Comparison of ENCODE assay signal across 36 cellular contexts in the genomic region with DNA sequence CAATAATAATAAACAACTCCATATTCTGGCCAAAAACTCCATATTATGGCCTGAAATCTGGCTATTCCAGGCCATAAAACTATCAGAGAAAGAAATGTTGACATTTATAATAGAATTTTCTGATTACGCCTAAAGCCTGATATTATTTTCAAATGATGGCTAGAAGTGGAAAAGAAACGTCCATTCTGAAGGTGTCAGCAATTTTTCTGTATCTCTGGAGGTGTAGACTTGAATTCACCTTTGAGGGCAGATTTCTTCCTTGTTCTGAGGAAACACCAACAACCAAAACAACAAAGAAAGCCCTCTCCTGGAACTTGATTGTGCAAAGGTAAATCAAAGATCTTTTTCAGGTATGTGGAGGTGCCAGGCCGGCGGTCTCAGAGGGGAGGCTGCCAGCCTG.
DNase-seq lines count a peak whose midpoint lies in the region; ATAC-seq, FAIRE-seq and TF ChIP-seq lines count a peak whose summit lies in the region.
"Had no signal": no experiment of that assay in that cellular context is flagged by ENCODE, and none has a peak within 500 bp of the region (broad histone marks: within the 10 kb centered on the region; RNA-seq: fewer than 3 reads in every experiment).

No MANE protein-coding gene starts in this region.

- H3K9me3 ChIP-seq in HepG2 (ENCODE audit: low read length) (no peaks in the 10 kb centered on the region), right lobe of liver (no peaks in the 10 kb centered on the region), A549 (no peaks in the 10 kb centered on the region), IMR-90 (ENCODE audit: control insufficient read depth, insufficient read depth, low read length) (no peaks in the 10 kb centered on the region), K562 (replicated peaks; ENCODE audit: control insufficient read depth, insufficient read depth, low read depth, low read length) (no peaks in the 10 kb centered on the region)
- H3K9me3 ChIP-seq: BE2C, BLaER1, Caco-2 had no signal

- no peak overlapping the region for H4K91ac ChIP-seq in IMR-90 (ENCODE audit: insufficient read depth, low read depth, low read length)

- no peak for TF ChIP-seq RAD21 in HepG2 (CRISPR knock-in tag; IDR thresholded peaks at IDR 0.05)
- no peak for TF ChIP-seq RAD21 in A549 (conservative IDR thresholded peaks at IDR 0.05 in 1 of 2, IDR thresholded peaks at IDR 0.05 in 1 of 2)
- no peak for TF ChIP-seq RAD21 in IMR-90 (IDR thresholded peaks at IDR 0.05; ENCODE audit: low read length)
- no peak for TF ChIP-seq RAD21 in K562 (CRISPR knock-in tag; conservative IDR thresholded peaks at IDR 0.05 in 1 of 2, IDR thresholded peaks at IDR 0.05 in 1 of 2)

- no peak overlapping the region for H4K8ac ChIP-seq in IMR-90 (ENCODE audit: low read depth in 2 of 2, low read length in 2 of 2)

- DNase-seq in HepG2 (ENCODE audit: low spot score) (no peak), right lobe of liver (no peak), A549 (ENCODE audit: low read depth in 1 of 2, low spot score in 1 of 2) (no peak), IMR-90 (no peak), K562 (ENCODE audit: extremely low read depth in 1 of 4, low spot score in 3 of 4) (no peak), glutamatergic neuron (no peak), hippocampal formation (lab: John Stamatoyannopoulos, UW) (no peak), kidney glomerular epithelial cell (lab: John Stamatoyannopoulos, UW) (no peak)
- DNase-seq: 8988T; ACHN; AML-193; BE2C; C1 segment of cervical spinal cord; Caco-2; Calu3; CD4-positive, alpha-beta memory T cell; CD4-positive, alpha-beta T cell; CD4-positive, CD25-positive, alpha-beta regulatory T cell; CD8-positive, alpha-beta memory T cell; CD8-positive, alpha-beta T cell; COR-L47; DMS 273 treated with DMSO at 0.1 percent for 48 hours; DMS153; DMS53; DMS79; DMS79 treated with DMSO at 0.1 percent for 48 hours; DND-41; EL had no signal

- H3K9me3 Mint-ChIP-seq in glutamatergic neuron (ENCODE audit: unreplicated experiment): no peaks in the 10 kb centered on the region
- H3K9me3 Mint-ChIP-seq: CD4-positive, alpha-beta T cell; CD8-positive, alpha-beta T cell had no signal

- no peak overlapping the region for H4K5ac ChIP-seq in IMR-90 (ENCODE audit: low read depth, low read length)

- FAIRE-seq in HepG2 (lab: Jason Lieb, UNC) (no peak), A549 (lab: Jason Lieb, UNC) (no peak), K562 (lab: Jason Lieb, UNC) (no peak)
- FAIRE-seq: A204.1, D721Med had no signal

- intact Hi-C loops in HepG2 (cut with micrococcal nuclease; ENCODE audit: unreplicated experiment) (no loop called here), right lobe of liver (cut with DNase I) (no loop called here), IMR-90 (cut with micrococcal nuclease) (loop anchor here (10.0 kb wide), 2 partner anchors 354 to 396 kb away; no protein-coding TSS in a partner anchor), K562 (cut with micrococcal nuclease) (no loop called here)

- no peak overlapping the region for H2BK20ac ChIP-seq in IMR-90 (ENCODE audit: low read depth, low read length)

- CTCF ChIA-PET in HepG2 (lab: Yijun Ruan, JAX; ENCODE audit: low intra/inter-chr PET ratio, low total read pairs) (no interaction called here), A549 (lab: Yijun Ruan, JAX) (no interaction called here), IMR-90 (lab: Yijun Ruan, JAX) (interaction anchor here (1.3 kb wide), 1 partner anchor 28 kb away, joined by 3 read pairs; no protein-coding TSS in a partner anchor), K562 (lab: Yijun Ruan, JAX; ENCODE audit: low intra/inter-chr PET ratio) (no interaction called here)

- peaks cover 12% of the 10 kb centered on the region for H3K4me1 Mint-ChIP-seq in glutamatergic neuron (ENCODE audit: low read depth, unreplicated experiment)
- H3K4me1 Mint-ChIP-seq: B cell; CD4-positive, alpha-beta memory T cell; CD8-positive, alpha-beta memory T cell had no signal

- no peak overlapping the region for H3K56ac ChIP-seq in IMR-90 (ENCODE audit: extremely low read depth, insufficient read depth, low read length)

- H3K23ac ChIP-seq in IMR-90 (ENCODE audit: low read depth, low read length): no peak overlapping the region

- BruUV-seq in HepG2 (replicated peaks; lab: Mats Ljungman, UMichigan): no TSS peak
- BruUV-seq in IMR-90 (replicated peaks; lab: Mats Ljungman, UMichigan): no TSS peak
- no TSS peak for BruUV-seq in K562 (replicated peaks; lab: Mats Ljungman, UMichigan)

- H2AK9ac ChIP-seq in IMR-90 (replicated peaks; ENCODE audit: low read depth, low read length, poor library complexity): no peak overlapping the region

- no peak overlapping the region for H3K4ac ChIP-seq in IMR-90 (ENCODE audit: low read depth, low read length)

- TF ChIP-seq POLR2A in HepG2 (IDR thresholded peaks at IDR 0.05; ENCODE audit: insufficient read depth in 1 of 2, low read depth in 2 of 2, low read length in 2 of 2): no peak
- TF ChIP-seq POLR2A in right lobe of liver (IDR thresholded peaks at IDR 0.05): no peak
- no peak for TF ChIP-seq POLR2A in A549 (IDR thresholded peaks at IDR 0.05; ENCODE audit: low read length)
- no peak for TF ChIP-seq POLR2A in IMR-90 (IDR thresholded peaks at IDR 0.05; ENCODE audit: low read depth, low read length)
- TF ChIP-seq POLR2A in K562 (conservative IDR thresholded peaks at IDR 0.05): no peak

- peaks cover 5% of the 10 kb centered on the region for H3K36me3 Mint-ChIP-seq in glutamatergic neuron (ENCODE audit: unreplicated experiment)
- H3K36me3 Mint-ChIP-seq: CD14-positive monocyte; CD4-positive, alpha-beta memory T cell; CD4-positive, CD25-positive, alpha-beta regulatory T cell; CD8-positive, alpha-beta memory T cell; CD8-positive, alpha-beta T cell had no signal

- no peak overlapping the region for H2AK5ac ChIP-seq in IMR-90 (ENCODE audit: low read depth, low read length)

- H3K14ac ChIP-seq in IMR-90 (replicated peaks; ENCODE audit: low read depth, low read length): no peak overlapping the region

- H3K9ac ChIP-seq in HepG2 (ENCODE audit: insufficient read depth, low read depth, low read length) (no peak overlapping the region), IMR-90 (ENCODE audit: low read depth, low read length) (no peak overlapping the region), K562 (ENCODE audit: insufficient read depth in 1 of 2, low read depth in 2 of 2, low read length in 2 of 2) (no peak overlapping the region)
- H3K9ac ChIP-seq: BLaER1; BLaER1 treated with 17β-estradiol and CSF1 and Interleukin-3, amounts not matched to agents 10 nM and 100 nM had no signal

- no peaks in the 10 kb centered on the region for H3K27me3 ChIP-seq in HepG2 (ENCODE audit: control insufficient read depth in 1 of 2, insufficient read depth in 2 of 2, low read length in 2 of 2)
- no peaks in the 10 kb centered on the region for H3K27me3 ChIP-seq in right lobe of liver
- no peaks in the 10 kb centered on the region for H3K27me3 ChIP-seq in IMR-90 (ENCODE audit: control insufficient read depth, insufficient read depth, low read length)
- no peaks in the 10 kb centered on the region for H3K27me3 ChIP-seq in K562 (ENCODE audit: control insufficient read depth in 2 of 2, insufficient read depth in 2 of 2, low read length in 2 of 2)
- H3K27me3 ChIP-seq: BE2C; BLaER1; BLaER1 treated with 17β-estradiol and CSF1 and Interleukin-3, amounts not matched to agents 10 nM and 100 nM had no signal

- H2BK120ac ChIP-seq in IMR-90 (ENCODE audit: low read depth, low read length): no peak overlapping the region

- no peak overlapping the region for H3K4me3 ChIP-seq in HepG2 (replicated peaks in 1 of 3; ENCODE audit: insufficient read depth in 1 of 3, low read depth in 2 of 3, low read length in 3 of 3)
- no peak overlapping the region for H3K4me3 ChIP-seq in right lobe of liver
- no peak overlapping the region for H3K4me3 ChIP-seq in A549
- no peak overlapping the region for H3K4me3 ChIP-seq in IMR-90 (ENCODE audit: insufficient read depth, low read depth, low read length)
- H3K4me3 ChIP-seq in K562: no peak overlapping the region
- H3K4me3 ChIP-seq: BLaER1; BLaER1 treated with 17β-estradiol and CSF1 and Interleukin-3, amounts not matched to agents 10 nM and 100 nM had no signal

- no peak overlapping the region for H3K27ac ChIP-seq in HepG2 (ENCODE audit: extremely low read length, insufficient read depth, low read length)
- H3K27ac ChIP-seq in right lobe of liver: no peak overlapping the region
- H3K27ac ChIP-seq in A549: no peak overlapping the region
- no peak overlapping the region for H3K27ac ChIP-seq in IMR-90 (ENCODE audit: insufficient read depth, low read length)
- no peak overlapping the region for H3K27ac ChIP-seq in K562 (ENCODE audit: extremely low read depth, low read depth, low read length)
- H3K27ac ChIP-seq: 22Rv1; BLaER1; BLaER1 treated with 17β-estradiol and CSF1 and Interleukin-3, amounts not matched to agents 10 nM and 100 nM; C4-2B had no signal

- no peaks in the 10 kb centered on the region for H3K9me1 ChIP-seq in IMR-90 (ENCODE audit: insufficient read depth, low read length)
- H3K9me1 ChIP-seq in K562 (ENCODE audit: control insufficient read depth, insufficient read depth, low read length): no peaks in the 10 kb centered on the region

- dilution Hi-C loops in IMR-90 (cut with HindIII; ENCODE audit: low sequenced_read_pairs, unreplicated experiment): no loop called here

- H3K27me3 Mint-ChIP-seq in glutamatergic neuron (ENCODE audit: unreplicated experiment): no peaks in the 10 kb centered on the region

- no peaks in the 10 kb centered on the region for H3K79me1 ChIP-seq in IMR-90 (ENCODE audit: low read depth in 1 of 2, low read length in 2 of 2)

- 12% methylated on average over 4 of the region's 4 CpGs for WGBS in HepG2 (ENCODE audit: low lambda C conversion rate)
- WGBS in right lobe of liver (ENCODE audit: insufficient coverage, low coverage, low lambda C conversion rate, missing lambda C conversion rate): 81% methylated on average over 4 of the region's 4 CpGs
- WGBS in A549 (ENCODE audit: missing lambda C conversion rate): 73% methylated on average over 4 of the region's 4 CpGs
- WGBS in IMR-90 (ENCODE audit: extremely low coverage in 2 of 2, insufficient read length in 1 of 2), 2 experiments: no CpG with 5 or more reads among the region's 4 CpGs
- WGBS in K562 (ENCODE audit: insufficient coverage, low coverage, missing lambda C conversion rate): 0% methylated on average over 2 of the region's 4 CpGs

- H3K27ac Mint-ChIP-seq in glutamatergic neuron (ENCODE audit: unreplicated experiment): no peak overlapping the region
- H3K27ac Mint-ChIP-seq: B cell; CD14-positive monocyte; CD4-positive, alpha-beta memory T cell; CD4-positive, alpha-beta T cell; CD4-positive, CD25-positive, alpha-beta regulatory T cell; CD8-positive, alpha-beta memory T cell; CD8-positive, alpha-beta T cell had no signal

- H3K4me2 ChIP-seq in HepG2 (ENCODE audit: low read depth, low read length): no peak overlapping the region
- H3K4me2 ChIP-seq in A549: no peak overlapping the region
- H3K4me2 ChIP-seq in IMR-90 (ENCODE audit: low read depth, low read length): no peak overlapping the region
- no peak overlapping the region for H3K4me2 ChIP-seq in K562 (ENCODE audit: insufficient read depth, low read length)
- H3K4me2 ChIP-seq: BLaER1; BLaER1 treated with 17β-estradiol and CSF1 and Interleukin-3, amounts not matched to agents 10 nM and 100 nM had no signal

- no peak overlapping the region for H2BK5ac ChIP-seq in IMR-90 (ENCODE audit: low read depth, low read length, poor library complexity, severe bottlenecking)

- H3K4me1 ChIP-seq in HepG2 (ENCODE audit: insufficient read depth, low read length): no peaks in the 10 kb centered on the region
- H3K4me1 ChIP-seq in right lobe of liver: no peaks in the 10 kb centered on the region
- no peaks in the 10 kb centered on the region for H3K4me1 ChIP-seq in A549
- H3K4me1 ChIP-seq in IMR-90 (ENCODE audit: control insufficient read depth, insufficient read depth, low read length): no peaks in the 10 kb centered on the region; the same call in 1 of the 2 replicates
- H3K4me1 ChIP-seq in K562 (replicated peaks in 1 of 2; ENCODE audit: control insufficient read depth in 2 of 2, insufficient read depth in 2 of 2, low read length in 2 of 2): no peaks in the 10 kb centered on the region
- H3K4me1 ChIP-seq: BE2C, Caco-2 had no signal

- H3K4me3 Mint-ChIP-seq in glutamatergic neuron (ENCODE audit: unreplicated experiment): no peak overlapping the region
- H3K4me3 Mint-ChIP-seq: B cell; CD14-positive monocyte; CD4-positive, alpha-beta memory T cell; CD4-positive, alpha-beta T cell; CD4-positive, CD25-positive, alpha-beta regulatory T cell; CD8-positive, alpha-beta memory T cell; CD8-positive, alpha-beta T cell had no signal

- no peak overlapping the region for H3K18ac ChIP-seq in IMR-90 (ENCODE audit: low read depth, low read length)

- no peak overlapping the region for H2BK15ac ChIP-seq in IMR-90 (ENCODE audit: low read depth, low read length)

- in situ Hi-C loops in HepG2 (cut with HindIII; ENCODE audit: extremely low pct_ligation_motif_present, low pct_unique_long_range_greater_than_20kb): no loop called here
- in situ Hi-C loops in IMR-90 (cut with MboI; ENCODE audit: low sequenced_read_pairs): no loop called here
- in situ Hi-C loops in K562 (cut with MboI): no loop called here

- no peak for TF ChIP-seq CTCF in HepG2 (CRISPR knock-in tag; IDR thresholded peaks at IDR 0.05)
- TF ChIP-seq CTCF in right lobe of liver (IDR thresholded peaks at IDR 0.05): no peak
- no peak for TF ChIP-seq CTCF in A549 (IDR thresholded peaks at IDR 0.05)
- no peak for TF ChIP-seq CTCF in IMR-90 (conservative IDR thresholded peaks at IDR 0.05; ENCODE audit: low read depth, low read length)
- no peak for TF ChIP-seq CTCF in K562 (IDR thresholded peaks at IDR 0.05 in 2 of 3, conservative IDR thresholded peaks at IDR 0.05 in 1 of 3; ENCODE audit: insufficient read depth in 2 of 3, low read depth in 1 of 3, low read length in 3 of 3)
- no peak for TF ChIP-seq CTCF in glutamatergic neuron (IDR thresholded peaks at IDR 0.05; ENCODE audit: partially characterized antibody, unreplicated experiment)

- ATAC-seq in HepG2: no peak
- no peak for ATAC-seq in right lobe of liver
- no peak for ATAC-seq in A549
- no peak for ATAC-seq in IMR-90 (ENCODE audit: low read depth)
- ATAC-seq in K562: no peak
- ATAC-seq: CD8-positive, alpha-beta T cell had no signal

- no peaks in the 10 kb centered on the region for H3K79me2 ChIP-seq in HepG2 (ENCODE audit: insufficient read depth, low read length)
- H3K79me2 ChIP-seq in K562 (ENCODE audit: control insufficient read depth, insufficient read depth, low read length): no peaks in the 10 kb centered on the region

- POLR2A ChIA-PET in HepG2 (lab: Yijun Ruan, JAX): no interaction called here
- POLR2A ChIA-PET in A549 (lab: Yijun Ruan, JAX): no interaction called here
- POLR2A ChIA-PET in IMR-90 (lab: Charles Lee; ENCODE audit: unreplicated experiment): no interaction called here
- POLR2A ChIA-PET in K562 (lab: Yijun Ruan, JAX): no interaction called here

- H4K20me1 ChIP-seq in HepG2 (ENCODE audit: insufficient read depth, low read length) (no peaks in the 10 kb centered on the region), IMR-90 (ENCODE audit: insufficient read depth, low read length) (no peaks in the 10 kb centered on the region), K562 (replicated peaks; ENCODE audit: control insufficient read depth, insufficient read depth, low read length) (no peaks in the 10 kb centered on the region)
- H4K20me1 ChIP-seq: BLaER1; BLaER1 treated with 17β-estradiol and CSF1 and Interleukin-3, amounts not matched to agents 10 nM and 100 nM had no signal

- H3K36me3 ChIP-seq in HepG2 (replicated peaks in 1 of 2; ENCODE audit: control insufficient read depth in 1 of 2, insufficient read depth in 2 of 2, low read length in 2 of 2) (no peaks in the 10 kb centered on the region), right lobe of liver (no peaks in the 10 kb centered on the region), IMR-90 (ENCODE audit: control insufficient read depth, insufficient read depth, low read length) (no peaks in the 10 kb centered on the region), K562 (ENCODE audit: control insufficient read depth, insufficient read depth, low read length) (no peaks in the 10 kb centered on the region)
- H3K36me3 ChIP-seq: BE2C; BLaER1; BLaER1 treated with 17β-estradiol and CSF1 and Interleukin-3, amounts not matched to agents 10 nM and 100 nM had no signal

- TF ChIP-seq EP300 in HepG2 (IDR thresholded peaks at IDR 0.05; ENCODE audit: low read depth in 2 of 2, low read length in 2 of 2) (no peak), HepG2 (CRISPR knock-in tag; IDR thresholded peaks at IDR 0.05; ENCODE audit: borderline replicate concordance) (no peak), A549 (IDR thresholded peaks at IDR 0.05) (no peak), K562 (IDR thresholded peaks at IDR 0.05; ENCODE audit: low read length) (no peak)

- H2AFZ ChIP-seq in HepG2 (ENCODE audit: low read length) (no peak overlapping the region), IMR-90 (replicated peaks; ENCODE audit: low read length, poor library complexity) (no peak overlapping the region), K562 (ENCODE audit: low read depth, low read length) (no peak overlapping the region)
